Comparison of ENCODE assay signal across 35 cellular contexts in genomic region chr14:25464772-25465171, GRCh38.
"Had no signal": no experiment of that assay in that cellular context is flagged by ENCODE, and none has a peak within 500 bp of the region (broad histone marks: within the 10 kb centered on the region; RNA-seq: fewer than 3 reads in every experiment).

No MANE protein-coding gene starts in this region.

- H3K36me3 ChIP-seq: MG63 had no signal

- H3K27me3 ChIP-seq: MG63 had no signal

- DNase-seq: Karpas-422, Kasumi-1, MG63, MM.1S, MV-4-11, NCI-H1048, NCI-H1092, NCI-H1092 treated with DMSO at 0.1 percent for 48 hours, NCI-H1105, NCI-H1105 treated with DMSO at 0.1 percent for 48 hours, NCI-H1417, NCI-H1417 treated with DMSO at 0.1 percent for 48 hours, NCI-H1436, NCI-H1436 treated with DMSO at 0.1 percent for 48 hours, NCI-H146, NCI-H1694, NCI-H1694 treated with DMSO at 0.1 percent for 48 hours, NCI-H187, NCI-H187 treated with DMSO at 0.1 percent for 48 hours, NCI-H1930, NCI-H2029, NCI-H2029 treated with DMSO at 0.1 percent for 48 hours, NCI-H2081, NCI-H2081 treated with DMSO at 0.1 percent for 48 hours, NCI-H2107, NCI-H2171, NCI-H2171 treated with DMSO at 0.1 percent for 48 hours, NCI-H2227 treated with DMSO at 0.1 percent for 48 hours, NCI-H226, NCI-H345, NCI-H446, NCI-H446 treated with DMSO at 0.1 percent for 48 hours, NCI-H510A, NCI-H510A treated with DMSO at 0.1 percent for 48 hours, NCI-H524 had no signal

- H3K4me3 ChIP-seq: MG63 had no signal

- H3K9me3 ChIP-seq: MG63 had no signal
